In genomic region chr1:151945725-151946365, GRCh38 we compare ENCODE assay signal across 8 cellular contexts. TPM values are rescaled to one million over a fixed set of nuclear protein-coding genes. Genes with fewer than 3 reads are reported as not detected.
DNase-seq lines count a peak whose midpoint lies in the region; ATAC-seq and TF ChIP-seq lines count a peak whose summit lies in the region.

No MANE protein-coding gene starts in this region.

- TF ChIP-seq CTCF in hepatocyte (IDR thresholded peaks at IDR 0.05; ENCODE audit: poor library complexity) (no peak), spleen (IDR thresholded peaks at IDR 0.05 in 8 of 11, conservative IDR thresholded peaks at IDR 0.05 in 3 of 11) (peak in 2 of 11 experiments; percentile 8 to 28), nephron progenitor cell (IDR thresholded peaks at IDR 0.05) (no peak)

- H3K79me2 ChIP-seq in hepatocyte, result peaks cover 4% of the 10 kb centered on the region

- no peak for ATAC-seq in GM18873 (IDR thresholded peaks at IDR 0.05; ENCODE audit: low FRiP score, unreplicated experiment)

- H3K4me3 ChIP-seq in HUES64 (ENCODE audit: low read length) (no peak overlapping the region), adipocyte (ENCODE audit: low read length) (peak overlapping the region; percentile 19), hepatocyte (no peak overlapping the region), spleen (peak overlapping the region in 1 of 8 donors; percentile 21)

- WGBS in HUES64, result 63% methylated on average over 7 of the region's 8 CpGs
- WGBS in hepatocyte (ENCODE audit: low lambda C conversion rate, missing lambda C conversion rate), result 39% methylated on average over 8 of the region's 8 CpGs
- 17 to 33% (median 25%) methylated on average over 8 of the region's 8 CpGs for WGBS in spleen, 5 donors

- no peak for TF ChIP-seq POLR2A in spleen (IDR thresholded peaks at IDR 0.05)

- H3K4me3 Mint-ChIP-seq in nephron progenitor cell, result no peak overlapping the region

- H3K9ac ChIP-seq in HUES64 (ENCODE audit: low read depth, low read length) (no peak overlapping the region), adipocyte (ENCODE audit: low read length) (no peak overlapping the region)

- H3K36me3 Mint-ChIP-seq in nephron progenitor cell (ENCODE audit: low read depth), result no peaks in the 10 kb centered on the region

- in situ Hi-C loops in Caki2 (cut with HindIII; ENCODE audit: low pct_unique_long_range_greater_than_20kb, low sequenced_read_pairs), result no loop called here

- H4K20me1 ChIP-seq in hepatocyte (ENCODE audit: insufficient read depth, poor library complexity, severe bottlenecking), result no peaks in the 10 kb centered on the region

- H3K4me1 ChIP-seq in HUES64 (ENCODE audit: insufficient read depth, low read length) (peaks cover 21% of the 10 kb centered on the region), adipocyte (ENCODE audit: control insufficient read depth, insufficient read depth, low read length) (peaks cover 57% of the 10 kb centered on the region), hepatocyte (ENCODE audit: insufficient read depth) (peaks cover 29% of the 10 kb centered on the region), spleen (peaks cover 7 to 39% (median 31%) of the 10 kb centered on the region in 6 donors)

- H3K9me2 ChIP-seq in hepatocyte (replicated peaks; ENCODE audit: insufficient read depth), result no peaks in the 10 kb centered on the region

- no peak overlapping the region for H3K27ac Mint-ChIP-seq in nephron progenitor cell

- no peaks in the 10 kb centered on the region for H3K27me3 ChIP-seq in HUES64 (ENCODE audit: insufficient read depth, low read length)
- no peaks in the 10 kb centered on the region for H3K27me3 ChIP-seq in adipocyte (replicated peaks; ENCODE audit: control insufficient read depth, insufficient read depth, low read length)
- H3K27me3 ChIP-seq in hepatocyte, result no peaks in the 10 kb centered on the region
- no peaks in the 10 kb centered on the region for H3K27me3 ChIP-seq in spleen (replicated peaks in 1 of 7)

- peaks cover 24% of the 10 kb centered on the region for H3K4me1 Mint-ChIP-seq in nephron progenitor cell

- peaks cover 2% of the 10 kb centered on the region for H3K27me3 Mint-ChIP-seq in nephron progenitor cell (ENCODE audit: low read depth, poor library complexity)

- peak; percentile 95 for DNase-seq in Caki2 (ENCODE audit: low read depth)
- DNase-seq in T follicular helper cell (ENCODE audit: low read depth), result peak; percentile 81
- peak; percentile 99 for DNase-seq in adipocyte (ENCODE audit: low read depth)
- DNase-seq in hepatocyte (ENCODE audit: low spot score), result peak; percentile 91
- no peak for DNase-seq in spleen
- DNase-seq in nephron progenitor cell, result no peak

- H3K36me3 ChIP-seq in HUES64 (ENCODE audit: insufficient read depth, low read length) (no peaks in the 10 kb centered on the region), adipocyte (ENCODE audit: control insufficient read depth, insufficient read depth, low read length, severe bottlenecking) (no peaks in the 10 kb centered on the region), hepatocyte (replicated peaks; ENCODE audit: insufficient read depth, low read depth) (no peaks in the 10 kb centered on the region), spleen (no peaks in the 10 kb centered on the region)

- H2AFZ ChIP-seq in hepatocyte, result no peak overlapping the region

- H3K9me3 ChIP-seq in HUES64 (ENCODE audit: insufficient read depth, low read depth, low read length) (no peaks in the 10 kb centered on the region), adipocyte (ENCODE audit: control insufficient read depth, low read length) (no peaks in the 10 kb centered on the region), hepatocyte (ENCODE audit: low read depth) (no peaks in the 10 kb centered on the region), spleen (no peaks in the 10 kb centered on the region)

- intact Hi-C loops in spleen (cut with DNase I; ENCODE audit: low total_unique reads), result no loop called here

- no peaks in the 10 kb centered on the region for H3K9me3 Mint-ChIP-seq in nephron progenitor cell

- H3K27ac ChIP-seq in HUES64 (ENCODE audit: low read depth, low read length) (peak overlapping the region; percentile 5; the same call in 1 of the 2 replicates), hepatocyte (peak overlapping the region; percentile 72), spleen (peak overlapping the region in 6 of 8 donors; percentile 30 to 76 (median 54))

- no peak overlapping the region for H3K4me2 ChIP-seq in hepatocyte

RNA-seq across cellular contexts. Expression of gene THEM4, which starts 36.5 kb away (rescaled TPM):
- 17.8 and 18.4 TPM in 2 replicates for total RNA-seq in Caki2 (2014; rRNA removed; shearing (Covaris generic); ENCODE audit: low replicate concordance)
- 14.9 TPM for polyA plus RNA-seq in HUES64 (2013, experiment 1 of 2)
- polyA plus RNA-seq in HUES64 (2013, experiment 2 of 2), result 16.8 TPM
- total RNA-seq in hepatocyte (18.6 and 24.8 TPM in 2 replicates), spleen (10 to 100 TPM; 10.1 to 46.3 (median 22.6) TPM)
- polyA plus RNA-seq in hepatocyte (20.2 and 25.2 TPM in 2 replicates), spleen (10 to 100 TPM; 13.3 to 15.5 (median 14.3) TPM)

RNA-seq across cellular contexts. Expression of gene S100A10, which starts 47.8 kb away (rescaled TPM):
- total RNA-seq in Caki2 (2014; rRNA removed; shearing (Covaris generic); ENCODE audit: low replicate concordance), result 456 and 483 TPM in 2 replicates
- 105 TPM for polyA plus RNA-seq in HUES64 (2013, experiment 1 of 2)
- 117 TPM for polyA plus RNA-seq in HUES64 (2013, experiment 2 of 2)
- total RNA-seq in hepatocyte, result 408 and 485 TPM in 2 replicates
- polyA plus RNA-seq in hepatocyte, result 3,367 and 3,493 TPM in 2 replicates
- 10 to 100 TPM; 45.6 to 89.8 (median 70.4) TPM for total RNA-seq in spleen
- polyA plus RNA-seq in spleen, result 100 to 1,000 TPM in 1 of 3 donors, 10 to 100 TPM in 2; 91.9 to 167 (median 93.7) TPM

Comparison
In these comparisons a context has a peak if more than half of its experiments do, and no peak if none do; other contexts are left out.
1. DNase-seq: peak in Caki2 (single experiment), T follicular helper cell (single experiment), adipocyte (single experiment) and hepatocyte (single experiment); none in spleen (single experiment) and nephron progenitor cell (single experiment).
2. H3K27ac ChIP-seq: peak in every context shown above with its lines; median percentile 72 in hepatocyte; 54 in spleen; 5 in HUES64.